15 cellular contexts compared by ENCODE assay signal in the genomic region with DNA sequence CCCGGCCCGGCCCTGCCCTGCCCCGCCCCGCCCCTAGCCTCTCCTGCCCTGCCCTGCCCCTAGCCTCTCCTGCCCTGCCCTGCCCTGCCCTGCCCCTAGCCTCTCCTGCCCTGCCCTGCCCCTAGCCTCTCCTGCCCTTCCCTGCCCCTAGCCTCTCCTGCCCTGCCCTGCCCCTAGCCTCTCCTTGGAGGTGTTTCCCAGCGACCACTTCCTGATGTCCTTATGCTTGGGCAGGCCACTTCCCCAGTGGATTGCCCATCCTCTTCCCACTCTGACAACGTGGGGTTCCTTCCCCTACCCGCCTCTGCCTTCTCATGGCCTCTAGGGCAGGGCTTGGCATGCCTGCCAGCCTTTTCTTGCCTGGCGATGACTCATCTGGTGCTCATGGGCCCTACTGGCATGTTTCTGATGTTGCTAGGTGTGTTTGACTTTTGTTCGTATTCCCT. TPM values are rescaled to one million over a fixed set of nuclear protein-coding genes. Genes with fewer than 3 reads are reported as not detected.
DNase-seq lines count a peak whose midpoint lies in the region; ATAC-seq and TF ChIP-seq lines count a peak whose summit lies in the region.
"Had no signal": no experiment of that assay in that cellular context is flagged by ENCODE, and none has a peak within 500 bp of the region (broad histone marks: within the 10 kb centered on the region; RNA-seq: fewer than 3 reads in every experiment).

No MANE protein-coding gene starts in this region.

- no peak overlapping the region for H3K4me2 ChIP-seq in SK-N-SH
- H3K4me2 ChIP-seq: KMS-11 had no signal

- H3K27ac ChIP-seq in SK-N-SH (ENCODE audit: low read depth in 2 of 2, low read length in 1 of 2) (0 out of 4 replicates have a peak overlapping the region, but pooled peaks of 1 of the 2 experiments have one; percentile 18), gastroesophageal sphincter (no peak overlapping the region), substantia nigra (ENCODE audit: low read depth, low read length, poor library complexity, severe bottlenecking) (no peak overlapping the region)
- H3K27ac ChIP-seq: KMS-11 had no signal

- H3K9me3 Mint-ChIP-seq in type B pancreatic cell = peaks cover 4% of the 10 kb centered on the region

- no peak overlapping the region for H3K9ac ChIP-seq in SK-N-SH
- H3K9ac ChIP-seq: KMS-11 had no signal

- H3K36me3 ChIP-seq in SK-N-SH (replicated peaks in 1 of 2; ENCODE audit: control insufficient read depth in 1 of 2, insufficient read depth in 2 of 2, low read length in 1 of 2) = peaks cover 5 to 16% of the 10 kb centered on the region in 2 experiments
- peaks cover 0 to 72% of the 10 kb centered on the region in 2 donors for H3K36me3 ChIP-seq in gastroesophageal sphincter

- no peaks in the 10 kb centered on the region for H4K20me1 ChIP-seq in SK-N-SH (ENCODE audit: insufficient read depth)

- H3K27me3 Mint-ChIP-seq in type B pancreatic cell = no peaks in the 10 kb centered on the region
- H3K27me3 Mint-ChIP-seq: activated naive CD8-positive, alpha-beta T cell had no signal

- peaks cover 49% of the 10 kb centered on the region for H3K36me3 Mint-ChIP-seq in type B pancreatic cell

- TF ChIP-seq CTCF in SK-N-SH (IDR thresholded peaks at IDR 0.05) (no peak), gastroesophageal sphincter (IDR thresholded peaks at IDR 0.05) (no peak), type B pancreatic cell (conservative IDR thresholded peaks at IDR 0.05) (no peak)

- H3F3A ChIP-seq in SK-N-SH (replicated peaks; ENCODE audit: insufficient read depth) = no peaks in the 10 kb centered on the region

- H3K4me3 ChIP-seq in SK-N-SH (ENCODE audit: low read depth in 2 of 2, low read length in 1 of 2) (no peak overlapping the region), gastroesophageal sphincter (no peak overlapping the region)
- H3K4me3 ChIP-seq: skin epidermis had no signal

- POLR2A ChIA-PET in SK-N-SH (lab: Yijun Ruan, JAX) = no interaction called here

- H3K27ac Mint-ChIP-seq in type B pancreatic cell = peak overlapping the region; percentile 60
- H3K27ac Mint-ChIP-seq: activated naive CD8-positive, alpha-beta T cell had no signal

- ATAC-seq in gastroesophageal sphincter = peak; percentile 65

- no peak overlapping the region for H3K4me3 Mint-ChIP-seq in type B pancreatic cell
- H3K4me3 Mint-ChIP-seq: activated naive CD8-positive, alpha-beta T cell had no signal

- 67% methylated on average over 9 of the region's 9 CpGs for WGBS in SK-N-SH (ENCODE audit: low lambda C conversion rate)
- 73 to 100% methylated on average over 2 to 5 of the region's 9 CpGs for WGBS in gastroesophageal sphincter (ENCODE audit: low coverage in 1 of 2), 2 donors

- no peaks in the 10 kb centered on the region for H3K9me2 ChIP-seq in SK-N-SH

- H3K4me1 ChIP-seq in SK-N-SH (ENCODE audit: control insufficient read depth in 1 of 2, insufficient read depth in 2 of 2, low read depth in 1 of 2, low read length in 1 of 2) = no peaks in the 10 kb centered on the region; a peak in 1 of 4 replicates
- H3K4me1 ChIP-seq in gastroesophageal sphincter = no peaks in the 10 kb centered on the region

- H3K4me1 Mint-ChIP-seq in type B pancreatic cell (ENCODE audit: unreplicated experiment) = peaks cover 4% of the 10 kb centered on the region

- DNase-seq in SIG-M5 treated with dmso at 0.1 percent for 504 hours (lab: John Stamatoyannopoulos, UW; ENCODE audit: unreplicated experiment) (peak; percentile 18), SIG-M5 (lab: John Stamatoyannopoulos, UW) (no peak), SK-N-SH (no peak), type B pancreatic cell (ENCODE audit: extremely low spot score, unreplicated experiment) (no peak), HCEC 1CT (no peak), substantia nigra (lab: John Stamatoyannopoulos, UW) (no peak)
- no peak for DNase-seq in activated CD8-positive, alpha-beta memory T cell treated with anti-CD3 and anti-CD28 coated beads, Interleukin-2, amount 50 U/mL, for 4 hours
- DNase-seq: activated CD4-positive, alpha-beta T cell treated with anti-CD3 and anti-CD28 coated beads, Interleukin-2, amount 50 U/mL, for 48 hours; effector CD4-positive, alpha-beta T cell; GDM1; NCI-H510A treated with DMSO at 0.1 percent for 48 hours had no signal

- TF ChIP-seq RAD21 in SK-N-SH (IDR thresholded peaks at IDR 0.05; ENCODE audit: low read length) = no peak

- no peak for TF ChIP-seq EP300 in SK-N-SH (IDR thresholded peaks at IDR 0.05; ENCODE audit: borderline replicate concordance in 1 of 2, low read depth in 1 of 2, low read length in 1 of 2)
- no peak for TF ChIP-seq EP300 in gastroesophageal sphincter (IDR thresholded peaks at IDR 0.05)

- CTCF ChIA-PET in SK-N-SH (lab: Yijun Ruan, JAX) = interaction anchor here (0.7 to 5.2 kb wide), 5 partner anchors 9 to 95 kb away, joined by 3 to 44 read pairs (median 3); no protein-coding TSS in a partner anchor

- H3K79me2 ChIP-seq in SK-N-SH (ENCODE audit: insufficient read depth) = no peaks in the 10 kb centered on the region

- H3K27me3 ChIP-seq in SK-N-SH (ENCODE audit: insufficient read depth) (no peaks in the 10 kb centered on the region), gastroesophageal sphincter (no peaks in the 10 kb centered on the region)

- H2AFZ ChIP-seq in SK-N-SH (ENCODE audit: low read depth) = no peak overlapping the region

- TF ChIP-seq POLR2A in gastroesophageal sphincter (IDR thresholded peaks at IDR 0.05) = no peak

- no peaks in the 10 kb centered on the region for H3K9me3 ChIP-seq in SK-N-SH
- no peaks in the 10 kb centered on the region for H3K9me3 ChIP-seq in gastroesophageal sphincter

TF ChIP-seq in SK-N-SH, 30 proteins besides CTCF, POLR2A, EP300 and RAD21:
- TF ChIP-seq FOSL2 (IDR thresholded peaks at IDR 0.05; ENCODE audit: borderline replicate concordance, low read depth) (peak; percentile 85), TAF1 (IDR thresholded peaks at IDR 0.05; ENCODE audit: borderline replicate concordance, low read depth, low read length) (no peak), RXRA (IDR thresholded peaks at IDR 0.05; ENCODE audit: borderline replicate concordance, low read depth) (no peak), NFIC (IDR thresholded peaks at IDR 0.05; ENCODE audit: borderline replicate concordance) (peak; percentile 35; the same call in 1 of the 2 replicates), JUND (IDR thresholded peaks at IDR 0.05) (peak; percentile 58)

RNA-seq across cellular contexts. Expression of a gene that starts 21.2 kb away (rescaled TPM):
- 14.0 and 15.6 TPM in 2 replicates for polyA plus RNA-seq in SK-N-SH (2012; rRNA removed)
- 23.3 and 26.8 TPM in 2 replicates for polyA plus RNA-seq in SK-N-SH (2012; cell fraction: cytosol; rRNA removed)
- 4.5 and 4.6 TPM in 2 replicates for polyA plus RNA-seq in SK-N-SH (2012; cell fraction: nucleus; rRNA removed)
- total RNA-seq in gastroesophageal sphincter (10 to 100 TPM; 26.4 to 29.4 (median 26.6) TPM), type B pancreatic cell (ENCODE audit: low replicate concordance) (73.5 and 89.2 TPM in 2 replicates)

RNA-seq across cellular contexts. Expression of a gene that starts 24.6 kb away (rescaled TPM):
- 44.0 and 78.1 TPM in 2 replicates for polyA plus RNA-seq in SK-N-SH (2012; rRNA removed)
- polyA plus RNA-seq in SK-N-SH (2012; cell fraction: cytosol; rRNA removed) = 42.5 and 64.1 TPM in 2 replicates
- polyA plus RNA-seq in SK-N-SH (2012; cell fraction: nucleus; rRNA removed) = 57.0 and 58.9 TPM in 2 replicates
- total RNA-seq in gastroesophageal sphincter (10 to 100 TPM; 23.3 to 52.4 (median 37.1) TPM), type B pancreatic cell (ENCODE audit: low replicate concordance) (111 and 159 TPM in 2 replicates)
